Comparison of ENCODE assay signal across 2 cellular contexts in genomic region chr17:12415031-12415430, GRCh38.
TF ChIP-seq lines count a peak whose summit lies in the region.

No MANE protein-coding gene starts in this region.

TF ChIP-seq in IMR-90, 13 proteins besides CTCF, POLR2A, EP300 and RAD21:
- TF ChIP-seq RFX5 (IDR thresholded peaks at IDR 0.05; ENCODE audit: low read depth, low read length) (no peak), CHD1 (IDR thresholded peaks at IDR 0.05; ENCODE audit: low read depth, low read length) (no peak), MAFK (IDR thresholded peaks at IDR 0.05; ENCODE audit: low read depth, low read length) (no peak), RCOR1 (IDR thresholded peaks at IDR 0.05; ENCODE audit: insufficient replicate concordance, low read length) (no peak), FOS (IDR thresholded peaks at IDR 0.05; ENCODE audit: low read depth, low read length) (no peak), ELK1 (IDR thresholded peaks at IDR 0.05; ENCODE audit: borderline replicate concordance, low read depth, low read length) (no peak), SMC3 (IDR thresholded peaks at IDR 0.05; ENCODE audit: low read depth, low read length) (no peak), BHLHE40 (IDR thresholded peaks at IDR 0.05; ENCODE audit: low read depth, low read length) (no peak), MXI1 (IDR thresholded peaks at IDR 0.05; ENCODE audit: borderline replicate concordance, low read depth, low read length) (no peak), NFE2L2 (IDR thresholded peaks at IDR 0.05; ENCODE audit: low read depth, low read length) (no peak), MAZ (IDR thresholded peaks at IDR 0.05; ENCODE audit: borderline replicate concordance, low read depth, low read length) (no peak), CEBPB (IDR thresholded peaks at IDR 0.05; ENCODE audit: low read depth, low read length) (no peak), USF2 (IDR thresholded peaks at IDR 0.05; ENCODE audit: low read depth, low read length) (no peak)

TF ChIP-seq in H1, 55 proteins besides CTCF, POLR2A, EP300 and RAD21:
- no peak for TF ChIP-seq KDM5A (IDR thresholded peaks at IDR 0.05; ENCODE audit: low read length)
- TF ChIP-seq FOSL1 (IDR thresholded peaks at IDR 0.05; ENCODE audit: insufficient read depth, low read depth, low read length): no peak
- peak; percentile 74; the same call in 1 of the 2 replicates for TF ChIP-seq JUND (IDR thresholded peaks at IDR 0.05; ENCODE audit: low read length)
- no peak for TF ChIP-seq CTBP2 (IDR thresholded peaks at IDR 0.05; ENCODE audit: borderline replicate concordance, insufficient read depth, insufficient read length, low read length)
- peak; percentile 51; the same call in 1 of the 2 replicates for TF ChIP-seq SP1 (IDR thresholded peaks at IDR 0.05; ENCODE audit: low read depth, low read length)
